23 cellular contexts compared by ENCODE assay signal in the genomic region with DNA sequence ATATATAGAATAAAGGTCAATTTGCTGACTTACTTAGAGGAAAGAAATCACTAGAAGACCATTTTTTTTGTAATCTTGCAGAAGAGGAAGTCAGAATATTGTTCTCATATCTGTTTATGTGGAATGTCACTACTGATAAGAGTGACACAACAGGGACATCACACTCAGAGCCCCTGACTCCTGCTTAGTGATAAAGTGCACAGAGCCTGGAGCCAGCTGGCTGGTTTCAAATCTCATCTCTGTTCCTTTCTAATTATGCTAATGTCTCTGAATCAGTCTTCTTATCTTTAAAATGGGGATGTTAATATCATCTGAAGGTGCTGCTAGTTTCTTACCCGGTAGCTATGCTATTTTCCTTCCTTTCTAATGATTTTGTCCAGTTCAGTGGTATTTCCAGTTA. TPM values are rescaled to one million over a fixed set of nuclear protein-coding genes. Genes with fewer than 3 reads are reported as not detected.
"Had no signal": no experiment of that assay in that cellular context is flagged by ENCODE, and none has a peak within 500 bp of the region (broad histone marks: within the 10 kb centered on the region; RNA-seq: fewer than 3 reads in every experiment).

No MANE protein-coding gene starts in this region.

- DNase-seq: activated CD4-positive, alpha-beta T cell treated with anti-CD3 and anti-CD28 coated beads for 4 hours; activated CD8-positive, alpha-beta memory T cell treated with anti-CD3 and anti-CD28 coated beads, Interleukin-2, amount 50 U/mL, for 4 hours; activated CD8-positive, alpha-beta T cell treated with anti-CD3 and anti-CD28 coated beads for 36 hours; activated gamma-delta T cell treated with Interleukin-2 at 50 U/mL for 16 hours; activated naive CD4-positive, alpha-beta T cell treated with anti-CD3 and anti-CD28 coated beads, Interleukin-2, amount 50 U/mL, for 16 hours; activated T-cell treated with anti-CD3 and anti-CD28 coated beads, Interleukin-2, amount 50 U/mL, for 72 hours; aorta; central memory CD4-positive, alpha-beta T cell; MG63; MV-4-11; NCI-H1092 treated with DMSO at 0.1 percent for 48 hours; NCI-H1417 treated with DMSO at 0.1 percent for 48 hours; NCI-H1694; NCI-H2029; NCI-H2107; NCI-H226; NCI-H526; Right ventricle myocardium superior; RPMI8226; SJCRH30 had no signal

- H3K27me3 ChIP-seq: MG63, SJCRH30 had no signal

- ATAC-seq: activated CD4-positive, CD25-positive, alpha-beta regulatory T cell treated with anti-CD3 and anti-CD28 coated beads, Interleukin-2, amount 50 U/mL, for 24 hours; activated CD8-positive, alpha-beta T cell treated with anti-CD3 and anti-CD28 coated beads for 36 hours; activated T-cell treated with anti-CD3 and anti-CD28 coated beads, Interleukin-2, amount 50 U/mL, for 72 hours; Panc1 had no signal

- H3K27ac ChIP-seq: SJCRH30 had no signal

- H3K9me3 ChIP-seq: SJCRH30 had no signal

- H3K4me3 ChIP-seq: MG63, SJCRH30 had no signal

- H3K4me1 ChIP-seq: SJCRH30 had no signal

- H3K36me3 ChIP-seq: MG63, SJCRH30 had no signal

RNA-seq across cellular contexts. Expression of gene LIFR, which starts 58.6 kb away (rescaled TPM):
- total RNA-seq: activated CD8-positive, alpha-beta T cell treated with anti-CD3 and anti-CD28 coated beads for 36 hours; OCI-LY7 had no signal
